Comparison of ENCODE assay signal across 2 cellular contexts in the genomic region with DNA sequence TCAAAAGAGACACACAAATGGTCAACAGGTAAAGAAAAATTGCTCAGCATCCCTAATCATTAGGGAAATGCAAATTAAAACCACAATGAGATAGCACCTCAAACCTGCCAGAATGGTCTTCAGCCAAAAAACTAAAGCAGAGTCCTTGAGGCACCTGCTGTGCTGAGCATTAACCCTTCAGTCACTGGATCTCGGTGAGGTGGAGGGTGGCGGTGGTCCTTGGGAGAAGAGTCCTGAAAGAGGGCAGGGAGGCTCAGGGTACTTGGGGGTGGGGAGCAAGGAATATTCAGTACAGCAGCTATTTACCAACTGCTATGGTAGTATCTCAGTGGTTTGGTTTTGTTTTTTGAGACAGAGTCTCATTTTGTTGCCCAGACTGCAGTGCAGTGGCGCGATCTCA.
TF ChIP-seq lines count a peak whose summit lies in the region.

No MANE protein-coding gene starts in this region.

TF ChIP-seq in GM23338, 12 proteins besides CTCF, POLR2A, EP300 and RAD21 (continues in another document):
- TF ChIP-seq ZNF114 (CRISPR knock-in tag; IDR thresholded peaks at IDR 0.05) (no peak), EZH2 (IDR thresholded peaks at IDR 0.05; ENCODE audit: low read depth, unreplicated experiment) (no peak), CREB1 (CRISPR knock-in tag; IDR thresholded peaks at IDR 0.05; ENCODE audit: low read depth) (no peak), EZH2phosphoT487 (IDR thresholded peaks at IDR 0.05; ENCODE audit: unreplicated experiment) (no peak), ZNF331 (CRISPR knock-in tag; IDR thresholded peaks at IDR 0.05; ENCODE audit: low read depth) (no peak), JUNB (IDR thresholded peaks at IDR 0.05; ENCODE audit: unreplicated experiment) (no peak), NANOG (IDR thresholded peaks at IDR 0.05; ENCODE audit: borderline replicate concordance) (no peak)
- TF ChIP-seq, protein P1, sequence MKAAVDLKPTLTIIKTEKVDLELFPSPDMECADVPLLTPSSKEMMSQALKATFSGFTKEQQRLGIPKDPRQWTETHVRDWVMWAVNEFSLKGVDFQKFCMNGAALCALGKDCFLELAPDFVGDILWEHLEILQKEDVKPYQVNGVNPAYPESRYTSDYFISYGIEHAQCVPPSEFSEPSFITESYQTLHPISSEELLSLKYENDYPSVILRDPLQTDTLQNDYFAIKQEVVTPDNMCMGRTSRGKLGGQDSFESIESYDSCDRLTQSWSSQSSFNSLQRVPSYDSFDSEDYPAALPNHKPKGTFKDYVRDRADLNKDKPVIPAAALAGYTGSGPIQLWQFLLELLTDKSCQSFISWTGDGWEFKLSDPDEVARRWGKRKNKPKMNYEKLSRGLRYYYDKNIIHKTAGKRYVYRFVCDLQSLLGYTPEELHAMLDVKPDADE (IDR thresholded peaks at IDR 0.05) = no peak
- TF ChIP-seq, protein P2, sequence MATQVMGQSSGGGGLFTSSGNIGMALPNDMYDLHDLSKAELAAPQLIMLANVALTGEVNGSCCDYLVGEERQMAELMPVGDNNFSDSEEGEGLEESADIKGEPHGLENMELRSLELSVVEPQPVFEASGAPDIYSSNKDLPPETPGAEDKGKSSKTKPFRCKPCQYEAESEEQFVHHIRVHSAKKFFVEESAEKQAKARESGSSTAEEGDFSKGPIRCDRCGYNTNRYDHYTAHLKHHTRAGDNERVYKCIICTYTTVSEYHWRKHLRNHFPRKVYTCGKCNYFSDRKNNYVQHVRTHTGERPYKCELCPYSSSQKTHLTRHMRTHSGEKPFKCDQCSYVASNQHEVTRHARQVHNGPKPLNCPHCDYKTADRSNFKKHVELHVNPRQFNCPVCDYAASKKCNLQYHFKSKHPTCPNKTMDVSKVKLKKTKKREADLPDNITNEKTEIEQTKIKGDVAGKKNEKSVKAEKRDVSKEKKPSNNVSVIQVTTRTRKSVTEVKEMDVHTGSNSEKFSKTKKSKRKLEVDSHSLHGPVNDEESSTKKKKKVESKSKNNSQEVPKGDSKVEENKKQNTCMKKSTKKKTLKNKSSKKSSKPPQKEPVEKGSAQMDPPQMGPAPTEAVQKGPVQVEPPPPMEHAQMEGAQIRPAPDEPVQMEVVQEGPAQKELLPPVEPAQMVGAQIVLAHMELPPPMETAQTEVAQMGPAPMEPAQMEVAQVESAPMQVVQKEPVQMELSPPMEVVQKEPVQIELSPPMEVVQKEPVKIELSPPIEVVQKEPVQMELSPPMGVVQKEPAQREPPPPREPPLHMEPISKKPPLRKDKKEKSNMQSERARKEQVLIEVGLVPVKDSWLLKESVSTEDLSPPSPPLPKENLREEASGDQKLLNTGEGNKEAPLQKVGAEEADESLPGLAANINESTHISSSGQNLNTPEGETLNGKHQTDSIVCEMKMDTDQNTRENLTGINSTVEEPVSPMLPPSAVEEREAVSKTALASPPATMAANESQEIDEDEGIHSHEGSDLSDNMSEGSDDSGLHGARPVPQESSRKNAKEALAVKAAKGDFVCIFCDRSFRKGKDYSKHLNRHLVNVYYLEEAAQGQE (IDR thresholded peaks at IDR 0.05; ENCODE audit: unreplicated experiment) = no peak
- TF ChIP-seq, protein P3, sequence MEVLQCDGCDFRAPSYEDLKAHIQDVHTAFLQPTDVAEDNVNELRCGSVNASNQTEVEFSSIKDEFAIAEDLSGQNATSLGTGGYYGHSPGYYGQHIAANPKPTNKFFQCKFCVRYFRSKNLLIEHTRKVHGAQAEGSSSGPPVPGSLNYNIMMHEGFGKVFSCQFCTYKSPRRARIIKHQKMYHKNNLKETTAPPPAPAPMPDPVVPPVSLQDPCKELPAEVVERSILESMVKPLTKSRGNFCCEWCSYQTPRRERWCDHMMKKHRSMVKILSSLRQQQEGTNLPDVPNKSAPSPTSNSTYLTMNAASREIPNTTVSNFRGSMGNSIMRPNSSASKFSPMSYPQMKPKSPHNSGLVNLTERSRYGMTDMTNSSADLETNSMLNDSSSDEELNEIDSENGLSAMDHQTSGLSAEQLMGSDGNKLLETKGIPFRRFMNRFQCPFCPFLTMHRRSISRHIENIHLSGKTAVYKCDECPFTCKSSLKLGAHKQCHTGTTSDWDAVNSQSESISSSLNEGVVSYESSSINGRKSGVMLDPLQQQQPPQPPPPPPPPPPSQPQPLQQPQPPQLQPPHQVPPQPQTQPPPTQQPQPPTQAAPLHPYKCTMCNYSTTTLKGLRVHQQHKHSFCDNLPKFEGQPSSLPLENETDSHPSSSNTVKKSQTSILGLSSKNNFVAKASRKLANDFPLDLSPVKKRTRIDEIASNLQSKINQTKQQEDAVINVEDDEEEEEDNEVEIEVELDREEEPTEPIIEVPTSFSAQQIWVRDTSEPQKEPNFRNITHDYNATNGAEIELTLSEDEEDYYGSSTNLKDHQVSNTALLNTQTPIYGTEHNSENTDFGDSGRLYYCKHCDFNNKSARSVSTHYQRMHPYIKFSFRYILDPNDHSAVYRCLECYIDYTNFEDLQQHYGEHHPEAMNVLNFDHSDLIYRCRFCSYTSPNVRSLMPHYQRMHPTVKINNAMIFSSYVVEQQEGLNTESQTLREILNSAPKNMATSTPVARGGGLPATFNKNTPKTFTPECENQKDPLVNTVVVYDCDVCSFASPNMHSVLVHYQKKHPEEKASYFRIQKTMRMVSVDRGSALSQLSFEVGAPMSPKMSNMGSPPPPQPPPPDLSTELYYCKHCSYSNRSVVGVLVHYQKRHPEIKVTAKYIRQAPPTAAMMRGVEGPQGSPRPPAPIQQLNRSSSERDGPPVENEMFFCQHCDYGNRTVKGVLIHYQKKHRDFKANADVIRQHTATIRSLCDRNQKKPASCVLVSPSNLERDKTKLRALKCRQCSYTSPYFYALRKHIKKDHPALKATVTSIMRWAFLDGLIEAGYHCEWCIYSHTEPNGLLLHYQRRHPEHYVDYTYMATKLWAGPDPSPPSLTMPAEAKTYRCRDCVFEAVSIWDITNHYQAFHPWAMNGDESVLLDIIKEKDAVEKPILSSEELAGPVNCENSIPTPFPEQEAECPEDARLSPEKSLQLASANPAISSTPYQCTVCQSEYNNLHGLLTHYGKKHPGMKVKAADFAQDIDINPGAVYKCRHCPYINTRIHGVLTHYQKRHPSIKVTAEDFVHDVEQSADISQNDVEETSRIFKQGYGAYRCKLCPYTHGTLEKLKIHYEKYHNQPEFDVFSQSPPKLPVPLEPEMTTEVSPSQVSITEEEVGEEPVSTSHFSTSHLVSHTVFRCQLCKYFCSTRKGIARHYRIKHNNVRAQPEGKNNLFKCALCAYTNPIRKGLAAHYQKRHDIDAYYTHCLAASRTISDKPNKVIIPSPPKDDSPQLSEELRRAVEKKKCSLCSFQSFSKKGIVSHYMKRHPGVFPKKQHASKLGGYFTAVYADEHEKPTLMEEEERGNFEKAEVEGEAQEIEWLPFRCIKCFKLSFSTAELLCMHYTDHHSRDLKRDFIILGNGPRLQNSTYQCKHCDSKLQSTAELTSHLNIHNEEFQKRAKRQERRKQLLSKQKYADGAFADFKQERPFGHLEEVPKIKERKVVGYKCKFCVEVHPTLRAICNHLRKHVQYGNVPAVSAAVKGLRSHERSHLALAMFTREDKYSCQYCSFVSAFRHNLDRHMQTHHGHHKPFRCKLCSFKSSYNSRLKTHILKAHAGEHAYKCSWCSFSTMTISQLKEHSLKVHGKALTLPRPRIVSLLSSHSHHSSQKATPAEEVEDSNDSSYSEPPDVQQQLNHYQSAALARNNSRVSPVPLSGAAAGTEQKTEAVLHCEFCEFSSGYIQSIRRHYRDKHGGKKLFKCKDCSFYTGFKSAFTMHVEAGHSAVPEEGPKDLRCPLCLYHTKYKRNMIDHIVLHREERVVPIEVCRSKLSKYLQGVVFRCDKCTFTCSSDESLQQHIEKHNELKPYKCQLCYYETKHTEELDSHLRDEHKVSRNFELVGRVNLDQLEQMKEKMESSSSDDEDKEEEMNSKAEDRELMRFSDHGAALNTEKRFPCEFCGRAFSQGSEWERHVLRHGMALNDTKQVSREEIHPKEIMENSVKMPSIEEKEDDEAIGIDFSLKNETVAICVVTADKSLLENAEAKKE (CRISPR knock-in tag; IDR thresholded peaks at IDR 0.05) = no peak

TF ChIP-seq in H1, 55 proteins besides CTCF, POLR2A, EP300 and RAD21:
- TF ChIP-seq SUZ12 (IDR thresholded peaks at IDR 0.05; ENCODE audit: low read length) = no peak
- TF ChIP-seq TEAD4 (IDR thresholded peaks at IDR 0.05; ENCODE audit: low read depth, low read length) = no peak
- TF ChIP-seq PHF8 (conservative IDR thresholded peaks at IDR 0.05; ENCODE audit: low read depth, low read length) = no peak
- TF ChIP-seq, protein P4, sequence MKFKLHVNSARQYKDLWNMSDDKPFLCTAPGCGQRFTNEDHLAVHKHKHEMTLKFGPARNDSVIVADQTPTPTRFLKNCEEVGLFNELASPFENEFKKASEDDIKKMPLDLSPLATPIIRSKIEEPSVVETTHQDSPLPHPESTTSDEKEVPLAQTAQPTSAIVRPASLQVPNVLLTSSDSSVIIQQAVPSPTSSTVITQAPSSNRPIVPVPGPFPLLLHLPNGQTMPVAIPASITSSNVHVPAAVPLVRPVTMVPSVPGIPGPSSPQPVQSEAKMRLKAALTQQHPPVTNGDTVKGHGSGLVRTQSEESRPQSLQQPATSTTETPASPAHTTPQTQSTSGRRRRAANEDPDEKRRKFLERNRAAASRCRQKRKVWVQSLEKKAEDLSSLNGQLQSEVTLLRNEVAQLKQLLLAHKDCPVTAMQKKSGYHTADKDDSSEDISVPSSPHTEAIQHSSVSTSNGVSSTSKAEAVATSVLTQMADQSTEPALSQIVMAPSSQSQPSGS (IDR thresholded peaks at IDR 0.05; ENCODE audit: low read length) = no peak
- no peak for TF ChIP-seq KDM4A (IDR thresholded peaks at IDR 0.05; ENCODE audit: low read depth, low read length, severe bottlenecking)
- TF ChIP-seq CEBPB (IDR thresholded peaks at IDR 0.05; ENCODE audit: low read depth, low read length) = no peak
- no peak for TF ChIP-seq JUND (IDR thresholded peaks at IDR 0.05; ENCODE audit: low read length)
